Comparison of ENCODE assay signal across 23 cellular contexts in genomic region chr6:143544019-143544681, GRCh38. TPM values are rescaled to one million over a fixed set of nuclear protein-coding genes. Genes with fewer than 3 reads are reported as not detected.
DNase-seq lines count a peak whose midpoint lies in the region; ATAC-seq and TF ChIP-seq lines count a peak whose summit lies in the region.
"Had no signal": no experiment of that assay in that cellular context is flagged by ENCODE, and none has a peak within 500 bp of the region (broad histone marks: within the 10 kb centered on the region; RNA-seq: fewer than 3 reads in every experiment).

No MANE protein-coding gene starts in this region.

- H2BK15ac ChIP-seq in mesendoderm (replicated peaks; ENCODE audit: low read depth) = no peak overlapping the region

- H3K4ac ChIP-seq in mesendoderm (ENCODE audit: low read depth, low read length) = no peak overlapping the region

- no peaks in the 10 kb centered on the region for H3K27me3 ChIP-seq in BLaER1 treated with 17β-estradiol and CSF1 and Interleukin-3, amounts not matched to agents 10 nM and 100 nM
- H3K27me3 ChIP-seq in CD8-positive, alpha-beta T cell (ENCODE audit: insufficient read depth, low read length) = no peaks in the 10 kb centered on the region
- no peaks in the 10 kb centered on the region for H3K27me3 ChIP-seq in mucosa of rectum (ENCODE audit: control insufficient read depth in 2 of 2, insufficient read depth in 2 of 2, low read length in 2 of 2)
- no peaks in the 10 kb centered on the region for H3K27me3 ChIP-seq in mesendoderm (ENCODE audit: insufficient read depth, low read length, poor library complexity)
- H3K27me3 ChIP-seq in thyroid gland = no peaks in the 10 kb centered on the region
- H3K27me3 ChIP-seq: dorsolateral prefrontal cortex, foreskin keratinocyte, tibial nerve had no signal

- H3K4me1 Mint-ChIP-seq in CD8-positive, alpha-beta T cell (ENCODE audit: low read depth) = peaks cover 60% of the 10 kb centered on the region
- peaks cover 84% of the 10 kb centered on the region for H3K4me1 Mint-ChIP-seq in activated T-helper 2 cell treated with anti-CD3 and anti-CD28 coated beads, Interferon-gamma antibody, Interleukin-2, Interleukin-4, amounts not matched to agents 10 μg/mL and 5 μg/mL and 100 μg/mL, durations not matched to agents 14 hours and 24 hours and 36 hours (ENCODE audit: low read depth)

- H3K27me3 Mint-ChIP-seq in CD8-positive, alpha-beta T cell (ENCODE audit: low read depth) = no peaks in the 10 kb centered on the region
- H3K27me3 Mint-ChIP-seq in activated T-helper 2 cell treated with anti-CD3 and anti-CD28 coated beads, Interferon-gamma antibody, Interleukin-2, Interleukin-4, amounts not matched to agents 10 μg/mL and 5 μg/mL and 100 μg/mL, durations not matched to agents 14 hours and 24 hours and 36 hours (ENCODE audit: low read depth) = no peaks in the 10 kb centered on the region
- H3K27me3 Mint-ChIP-seq: activated B cell treated with CpG ODN at 0.5 μM for 24 hours, memory B cell had no signal

- ATAC-seq in CD8-positive, alpha-beta T cell = peak; percentile 43
- ATAC-seq in HG03025 (IDR thresholded peaks at IDR 0.05; ENCODE audit: low FRiP score, unreplicated experiment) = no peak
- ATAC-seq: foreskin keratinocyte; stimulated activated naive CD8-positive, alpha-beta T cell treated with anti-CD3 and anti-CD28 coated beads, Interleukin-15, Interleukin-2, amounts not matched to agents 100 U/mL and 50 U/mL, for 24 hours had no signal

- H3K36me3 ChIP-seq in BLaER1 treated with 17β-estradiol and CSF1 and Interleukin-3, amounts not matched to agents 10 nM and 100 nM = peaks cover 0 to 8% (median 0%) of the 10 kb centered on the region in 11 experiments; a peak in 1 of 22 replicates
- H3K36me3 ChIP-seq in CD8-positive, alpha-beta T cell (ENCODE audit: insufficient read depth, low read length) = no peaks in the 10 kb centered on the region
- H3K36me3 ChIP-seq in mucosa of rectum (ENCODE audit: control insufficient read depth in 2 of 2, insufficient read depth in 2 of 2, low read length in 2 of 2) (no peaks in the 10 kb centered on the region), mesendoderm (ENCODE audit: control insufficient read depth, insufficient read depth, low read length) (no peaks in the 10 kb centered on the region), thyroid gland (no peaks in the 10 kb centered on the region)
- H3K36me3 ChIP-seq: tibial nerve had no signal

- peaks cover 0 to 40% (median 8%) of the 10 kb centered on the region in 11 experiments; a peak in 10 of 22 replicates for H4K20me1 ChIP-seq in BLaER1 treated with 17β-estradiol and CSF1 and Interleukin-3, amounts not matched to agents 10 nM and 100 nM

- CTCF ChIA-PET in CD8-positive, alpha-beta T cell (lab: Charles Lee) = interaction anchor here (1.6 kb wide), 1 partner anchor 15 kb away, joined by 6 read pairs; no protein-coding TSS in a partner anchor

- H3K79me2 ChIP-seq in mesendoderm (ENCODE audit: control insufficient read depth, insufficient read depth, low read length) = no peaks in the 10 kb centered on the region

- no peak overlapping the region for H3K18ac ChIP-seq in mesendoderm (ENCODE audit: low read length)

- peak overlapping the region in 4 of 11 experiments; percentile 1 to 39 (median 24); a peak in 4 of 22 replicates for H3K27ac ChIP-seq in BLaER1 treated with 17β-estradiol and CSF1 and Interleukin-3, amounts not matched to agents 10 nM and 100 nM
- H3K27ac ChIP-seq in CD8-positive, alpha-beta T cell (ENCODE audit: low read depth, low read length) = no peak overlapping the region
- H3K27ac ChIP-seq in mucosa of rectum (ENCODE audit: low read depth in 2 of 2, low read length in 2 of 2) = peak overlapping the region; percentile 43 to 63
- no peak overlapping the region for H3K27ac ChIP-seq in mesendoderm (ENCODE audit: low read depth, low read length)
- H3K27ac ChIP-seq in thyroid gland = no peak overlapping the region
- H3K27ac ChIP-seq: dorsolateral prefrontal cortex, foreskin keratinocyte, PC-9, tibial nerve had no signal

- no CpG with 5 or more reads among the region's 4 CpGs for WGBS in mesendoderm (ENCODE audit: extremely low coverage, insufficient coverage, low lambda C conversion rate)
- 85 to 93% methylated on average over 4 of the region's 4 CpGs for WGBS in thyroid gland, 2 donors

- H3K36me3 Mint-ChIP-seq in CD8-positive, alpha-beta T cell = no peaks in the 10 kb centered on the region
- H3K36me3 Mint-ChIP-seq in activated T-helper 2 cell treated with anti-CD3 and anti-CD28 coated beads, Interferon-gamma antibody, Interleukin-2, Interleukin-4, amounts not matched to agents 10 μg/mL and 5 μg/mL and 100 μg/mL, durations not matched to agents 14 hours and 24 hours and 36 hours (ENCODE audit: low read depth) = peaks cover 26% of the 10 kb centered on the region

- no peak overlapping the region for H3K9ac ChIP-seq in BLaER1 treated with 17β-estradiol and CSF1 and Interleukin-3, amounts not matched to agents 10 nM and 100 nM
- H3K9ac ChIP-seq in mucosa of rectum (ENCODE audit: low read depth in 1 of 2, low read length in 2 of 2) = no peak overlapping the region
- H3K9ac ChIP-seq in mesendoderm (ENCODE audit: low read length) = no peak overlapping the region

- TF ChIP-seq POLR2A in thyroid gland (IDR thresholded peaks at IDR 0.05) = no peak

- H3K9me3 Mint-ChIP-seq in CD8-positive, alpha-beta T cell = no peaks in the 10 kb centered on the region
- H3K9me3 Mint-ChIP-seq in activated T-helper 2 cell treated with anti-CD3 and anti-CD28 coated beads, Interferon-gamma antibody, Interleukin-2, Interleukin-4, amounts not matched to agents 10 μg/mL and 5 μg/mL and 100 μg/mL, durations not matched to agents 14 hours and 24 hours and 36 hours = no peaks in the 10 kb centered on the region
- H3K9me3 Mint-ChIP-seq: activated B cell treated with CpG ODN at 0.5 μM for 24 hours, H9, memory B cell, nephron progenitor cell had no signal

- no peak overlapping the region for H2BK120ac ChIP-seq in mesendoderm (ENCODE audit: low read depth, low read length)

- H2BK5ac ChIP-seq in mesendoderm (ENCODE audit: low read length) = no peak overlapping the region

- no peak overlapping the region for H3K4me3 Mint-ChIP-seq in CD8-positive, alpha-beta T cell
- H3K4me3 Mint-ChIP-seq in activated T-helper 2 cell treated with anti-CD3 and anti-CD28 coated beads, Interferon-gamma antibody, Interleukin-2, Interleukin-4, amounts not matched to agents 10 μg/mL and 5 μg/mL and 100 μg/mL, durations not matched to agents 14 hours and 24 hours and 36 hours (ENCODE audit: low read depth) = no peak overlapping the region
- H3K4me3 Mint-ChIP-seq: activated B cell treated with CpG ODN at 0.5 μM for 24 hours, H9, memory B cell, nephron progenitor cell had no signal

- H3K4me3 ChIP-seq in BLaER1 treated with 17β-estradiol and CSF1 and Interleukin-3, amounts not matched to agents 10 nM and 100 nM = no peak overlapping the region
- H3K4me3 ChIP-seq in CD8-positive, alpha-beta T cell (ENCODE audit: low read depth, low read length) = no peak overlapping the region
- H3K4me3 ChIP-seq in mucosa of rectum (ENCODE audit: low read length in 2 of 2) (no peak overlapping the region), mesendoderm (ENCODE audit: low read length) (no peak overlapping the region), thyroid gland (replicated peaks in 1 of 3) (no peak overlapping the region)
- H3K4me3 ChIP-seq: dorsolateral prefrontal cortex, PC-9, tibial nerve had no signal

- peak overlapping the region; percentile 65 for H3K27ac Mint-ChIP-seq in CD8-positive, alpha-beta T cell
- H3K27ac Mint-ChIP-seq in activated T-helper 2 cell treated with anti-CD3 and anti-CD28 coated beads, Interferon-gamma antibody, Interleukin-2, Interleukin-4, amounts not matched to agents 10 μg/mL and 5 μg/mL and 100 μg/mL, durations not matched to agents 14 hours and 24 hours and 36 hours = peak overlapping the region; percentile 61
- H3K27ac Mint-ChIP-seq: H9 had no signal

- H3K9me3 ChIP-seq in BLaER1 treated with 17β-estradiol and CSF1 and Interleukin-3, amounts not matched to agents 10 nM and 100 nM (replicated peaks in 1 of 11) = no peaks in the 10 kb centered on the region
- H3K9me3 ChIP-seq in CD8-positive, alpha-beta T cell (ENCODE audit: low read length) = no peaks in the 10 kb centered on the region
- H3K9me3 ChIP-seq in mucosa of rectum (ENCODE audit: control insufficient read depth in 2 of 2, low read length in 2 of 2) (no peaks in the 10 kb centered on the region), thyroid gland (no peaks in the 10 kb centered on the region)
- H3K9me3 ChIP-seq: tibial nerve had no signal

- H2AK5ac ChIP-seq in mesendoderm (ENCODE audit: low read length) = no peak overlapping the region

- intact Hi-C loops in CD8-positive, alpha-beta T cell (cut with DNase I, micrococcal nuclease) = loop anchor here in 1 of 2 experiments (2.0 kb wide), 1 partner anchor 13 kb away; no protein-coding TSS in a partner anchor
- intact Hi-C loops in activated T-helper 2 cell treated with anti-CD3 and anti-CD28 coated beads, Interferon-gamma antibody, Interleukin-2, Interleukin-4, amounts not matched to agents 10 μg/mL and 5 μg/mL and 100 μg/mL, durations not matched to agents 14 hours and 24 hours and 36 hours (cut with micrococcal nuclease) = loop anchor here (10.0 kb wide), 2 partner anchors 599 to 689 kb away; partner anchors contain the start of gene HIVEP2
- intact Hi-C loops in thyroid gland (cut with DNase I) = no loop called here

- H3K79me1 ChIP-seq in mesendoderm (ENCODE audit: low read length) = no peaks in the 10 kb centered on the region

- no peak overlapping the region for H3K56ac ChIP-seq in mesendoderm (ENCODE audit: low read length)

- no peak for TF ChIP-seq CTCF in CD8-positive, alpha-beta T cell (IDR thresholded peaks at IDR 0.05)
- no peak for TF ChIP-seq CTCF in thyroid gland (IDR thresholded peaks at IDR 0.05)

- no peak overlapping the region for H4K8ac ChIP-seq in mesendoderm (ENCODE audit: low read depth, low read length)

- POLR2A ChIA-PET in CD8-positive, alpha-beta T cell (lab: Charles Lee) = no interaction called here

- H4K5ac ChIP-seq in mesendoderm (ENCODE audit: low read length) = no peak overlapping the region

- no peak for DNase-seq in CD8-positive, alpha-beta T cell
- DNase-seq in activated T-helper 2 cell treated with anti-CD3 and anti-CD28 coated beads, Interferon-gamma antibody, Interleukin-2, Interleukin-4, amounts not matched to agents 10 μg/mL and 5 μg/mL and 100 μg/mL, durations not matched to agents 14 hours and 24 hours and 36 hours (ENCODE audit: low spot score) = no peak
- DNase-seq in mesendoderm (no peak), thyroid gland (no peak), nucleus accumbens (lab: John Stamatoyannopoulos, UW) (no peak)
- DNase-seq: activated B cell treated with CpG ODN at 0.5 μM for 24 hours; activated gamma-delta T cell; amniotic stem cell; COR-L47; dorsolateral prefrontal cortex; foreskin keratinocyte; H9; NCI-H1092 treated with DMSO at 0.1 percent for 48 hours; NCI-H2029 treated with DMSO at 0.1 percent for 48 hours; NCI-H446; nephron progenitor cell; PC-9; stimulated activated naive CD8-positive, alpha-beta T cell treated with anti-CD3 and anti-CD28 coated beads, Interleukin-15, Interleukin-2, amounts not matched to agents 100 U/mL and 50 U/mL, for 24 hours had no signal

- H3K23ac ChIP-seq in mesendoderm (ENCODE audit: low read length) = no peak overlapping the region

- H3K4me1 ChIP-seq in BLaER1 treated with 17β-estradiol and CSF1 and Interleukin-3, amounts not matched to agents 10 nM and 100 nM = peaks cover 12 to 25% (median 18%) of the 10 kb centered on the region in 10 experiments
- H3K4me1 ChIP-seq in CD8-positive, alpha-beta T cell (ENCODE audit: insufficient read depth, low read length) = peaks cover 10% of the 10 kb centered on the region
- H3K4me1 ChIP-seq in mucosa of rectum (ENCODE audit: control insufficient read depth in 2 of 2, insufficient read depth in 2 of 2, low read length in 2 of 2) = peaks cover 13 to 19% of the 10 kb centered on the region in 2 donors
- H3K4me1 ChIP-seq in mesendoderm (ENCODE audit: control insufficient read depth, low read depth, low read length) = peaks cover 2% of the 10 kb centered on the region
- no peaks in the 10 kb centered on the region for H3K4me1 ChIP-seq in thyroid gland

- H3K4me2 ChIP-seq in BLaER1 treated with 17β-estradiol and CSF1 and Interleukin-3, amounts not matched to agents 10 nM and 100 nM = peak overlapping the region; percentile 18 to 73 (median 54); a peak in 19 of 22 replicates
- H3K4me2 ChIP-seq in mesendoderm (ENCODE audit: low read length) = no peak overlapping the region
- H3K4me2 ChIP-seq: PC-9 had no signal

RNA-seq across cellular contexts. Expression of gene FUCA2, which starts 32.6 kb away (rescaled TPM):
- total RNA-seq in CD8-positive, alpha-beta T cell = 1 to 10 TPM; 1.6 to 2.2 TPM
- total RNA-seq in activated T-helper 2 cell treated with anti-CD3 and anti-CD28 coated beads, Interferon-gamma antibody, Interleukin-2, Interleukin-4, amounts not matched to agents 10 μg/mL and 5 μg/mL and 100 μg/mL, durations not matched to agents 14 hours and 24 hours and 36 hours = 20.9 and 22.8 TPM in 2 replicates
- 29.0 TPM for polyA plus RNA-seq in mesendoderm (2013, experiment 1 of 2)
- 30.0 TPM for polyA plus RNA-seq in mesendoderm (2013, experiment 2 of 2)
- 10 to 100 TPM; 31.7 to 59.1 (median 44.7) TPM for total RNA-seq in thyroid gland

Comparison
In these comparisons a context has a peak if more than half of its experiments do, and no peak if none do; other contexts are left out.
1. H3K27ac ChIP-seq: peak in mucosa of rectum (2 of 2); none in CD8-positive, alpha-beta T cell (single experiment), mesendoderm (single experiment) and thyroid gland (0 of 3).